In genomic region chr7:28682811-28683210, GRCh38 we compare ENCODE assay signal across 24 cellular contexts.
DNase-seq lines count a peak whose midpoint lies in the region; ATAC-seq and TF ChIP-seq lines count a peak whose summit lies in the region.
"Had no signal": no experiment of that assay in that cellular context is flagged by ENCODE, and none has a peak within 500 bp of the region (broad histone marks: within the 10 kb centered on the region; RNA-seq: fewer than 3 reads in every experiment).

No MANE protein-coding gene starts in this region.

- H3K36me3 ChIP-seq in left ventricle myocardium inferior (no peaks in the 10 kb centered on the region), neural progenitor cell (no peaks in the 10 kb centered on the region)
- H3K36me3 ChIP-seq: Peyer's patch had no signal

- H3K4me1 Mint-ChIP-seq in neural progenitor cell = peaks cover 11% of the 10 kb centered on the region
- H3K4me1 Mint-ChIP-seq in type B pancreatic cell (ENCODE audit: unreplicated experiment) = peaks cover 37% of the 10 kb centered on the region
- no peaks in the 10 kb centered on the region for H3K4me1 Mint-ChIP-seq in activated naive CD4-positive, alpha-beta T cell treated with anti-CD3 and anti-CD28 coated beads, Interleukin-2, amount 10 ng/mL, durations not matched to agents 7 days and 5 days

- H3K27ac Mint-ChIP-seq in neural progenitor cell = peak overlapping the region; percentile 22
- H3K27ac Mint-ChIP-seq in type B pancreatic cell = no peak overlapping the region
- no peak overlapping the region for H3K27ac Mint-ChIP-seq in activated naive CD4-positive, alpha-beta T cell treated with anti-CD3 and anti-CD28 coated beads, Interleukin-2, amount 10 ng/mL, durations not matched to agents 7 days and 5 days
- H3K27ac Mint-ChIP-seq: B cell; CD8-positive, alpha-beta memory T cell had no signal

- H3K4me3 Mint-ChIP-seq in neural progenitor cell (no peak overlapping the region), type B pancreatic cell (peak overlapping the region; percentile 26)
- no peak overlapping the region for H3K4me3 Mint-ChIP-seq in activated naive CD4-positive, alpha-beta T cell treated with anti-CD3 and anti-CD28 coated beads, Interleukin-2, amount 10 ng/mL, durations not matched to agents 7 days and 5 days
- H3K4me3 Mint-ChIP-seq: H9 had no signal

- ATAC-seq in left ventricle myocardium superior = peak; percentile 4
- ATAC-seq: HepG2, SK-N-SH treated with all-trans-retinoic acid at 6 μM for 48 hours had no signal

- H4K20me1 ChIP-seq in neural progenitor cell (ENCODE audit: low read depth) = no peaks in the 10 kb centered on the region

- no peaks in the 10 kb centered on the region for H3K27me3 ChIP-seq in left ventricle myocardium inferior (ENCODE audit: low read depth)
- H3K27me3 ChIP-seq in neural progenitor cell = no peaks in the 10 kb centered on the region
- H3K27me3 ChIP-seq: Peyer's patch had no signal

- H3K4me3 ChIP-seq in left ventricle myocardium inferior = no peak overlapping the region
- no peak overlapping the region for H3K4me3 ChIP-seq in neural progenitor cell
- H3K4me3 ChIP-seq: GM23248, Peyer's patch had no signal

- CTCF ChIA-PET in activated naive CD4-positive, alpha-beta T cell treated with anti-CD3 and anti-CD28 coated beads, Interleukin-2, amount 10 ng/mL, durations not matched to agents 7 days and 5 days (lab: Charles Lee) = no interaction called here

- no peak overlapping the region for H3K9ac ChIP-seq in neural progenitor cell
- H3K9ac ChIP-seq: GM23248 had no signal

- H3K9me3 Mint-ChIP-seq in neural progenitor cell (no peaks in the 10 kb centered on the region), type B pancreatic cell (no peaks in the 10 kb centered on the region)
- no peaks in the 10 kb centered on the region for H3K9me3 Mint-ChIP-seq in activated naive CD4-positive, alpha-beta T cell treated with anti-CD3 and anti-CD28 coated beads, Interleukin-2, amount 10 ng/mL, durations not matched to agents 7 days and 5 days
- H3K9me3 Mint-ChIP-seq: CD8-positive, alpha-beta memory T cell; H9 had no signal

- TF ChIP-seq CTCF in left ventricle myocardium inferior (IDR thresholded peaks at IDR 0.05; ENCODE audit: borderline replicate concordance) (no peak), neural progenitor cell (IDR thresholded peaks at IDR 0.05) (no peak), type B pancreatic cell (conservative IDR thresholded peaks at IDR 0.05) (no peak)

- intact Hi-C loops in left ventricle myocardium inferior (cut with micrococcal nuclease) (no loop called here), cardiac septum (cut with DNase I) (no loop called here), left ventricle myocardium superior (cut with micrococcal nuclease) (no loop called here)

- H3K27ac ChIP-seq in left ventricle myocardium inferior (replicated peaks) (no peak overlapping the region), neural progenitor cell (no peak overlapping the region)
- H3K27ac ChIP-seq: C4-2B, GM23248, Peyer's patch had no signal

- H3F3A ChIP-seq in neural progenitor cell (ENCODE audit: low read depth) = peaks cover 26% of the 10 kb centered on the region

- no peak overlapping the region for H3K4me2 ChIP-seq in neural progenitor cell

- H3K9me3 ChIP-seq in left ventricle myocardium inferior (replicated peaks) (no peaks in the 10 kb centered on the region), neural progenitor cell (ENCODE audit: low read depth) (no peaks in the 10 kb centered on the region)
- H3K9me3 ChIP-seq: Peyer's patch had no signal

- H3K4me1 ChIP-seq in left ventricle myocardium inferior (peaks cover 28% of the 10 kb centered on the region), neural progenitor cell (peaks cover 34% of the 10 kb centered on the region)
- H3K4me1 ChIP-seq: Peyer's patch had no signal

- H3K36me3 Mint-ChIP-seq in neural progenitor cell (no peaks in the 10 kb centered on the region), type B pancreatic cell (no peaks in the 10 kb centered on the region)
- H3K36me3 Mint-ChIP-seq in activated naive CD4-positive, alpha-beta T cell treated with anti-CD3 and anti-CD28 coated beads, Interleukin-2, amount 10 ng/mL, durations not matched to agents 7 days and 5 days = no peaks in the 10 kb centered on the region
- H3K36me3 Mint-ChIP-seq: CD8-positive, alpha-beta memory T cell had no signal

- H3K79me2 ChIP-seq in neural progenitor cell (ENCODE audit: low read depth) = no peaks in the 10 kb centered on the region

- peak overlapping the region; percentile 65 for H2AFZ ChIP-seq in neural progenitor cell (replicated peaks)
- H2AFZ ChIP-seq: GM23248 had no signal

- H3K27me3 Mint-ChIP-seq in neural progenitor cell (ENCODE audit: insufficient read depth, low read depth) (peaks cover 2% of the 10 kb centered on the region), type B pancreatic cell (peaks cover 10% of the 10 kb centered on the region)
- peaks cover 19% of the 10 kb centered on the region for H3K27me3 Mint-ChIP-seq in activated naive CD4-positive, alpha-beta T cell treated with anti-CD3 and anti-CD28 coated beads, Interleukin-2, amount 10 ng/mL, durations not matched to agents 7 days and 5 days

- DNase-seq in left ventricle myocardium inferior (peak; percentile 32), cardiac septum (ENCODE audit: low spot score) (no peak), left ventricle myocardium superior (peak; percentile 47), neural progenitor cell (ENCODE audit: low spot score) (no peak), type B pancreatic cell (ENCODE audit: extremely low spot score, unreplicated experiment) (no peak), MV-4-11 (lab: John Stamatoyannopoulos, UW) (no peak), activated gamma-delta T cell treated with Interleukin-2 at 50 U/mL for 16 hours (no peak)
- no peak for DNase-seq in activated naive CD4-positive, alpha-beta T cell treated with anti-CD3 and anti-CD28 coated beads, Interleukin-2, amount 10 ng/mL, durations not matched to agents 7 days and 5 days
- DNase-seq: CD8-positive, alpha-beta memory T cell; DMS79 treated with DMSO at 0.1 percent for 48 hours; GF-D8; GM23248; H9; Karpas-422; NCI-H1105 treated with DMSO at 0.1 percent for 48 hours; NCI-H2029; NCI-H2227 treated with DMSO at 0.1 percent for 48 hours; NCI-H526 treated with DMSO at 0.1 percent for 48 hours; OCI-M1; Peyer's patch had no signal

Comparison
In these comparisons a context has a peak if more than half of its experiments do, and no peak if none do; other contexts are left out.
1. DNase-seq: peak in left ventricle myocardium inferior (single experiment) and left ventricle myocardium superior (single experiment); none in cardiac septum (single experiment), neural progenitor cell (single experiment), type B pancreatic cell (single experiment), activated naive CD4-positive, alpha-beta T cell treated with anti-CD3 and anti-CD28 coated beads, Interleukin-2, amount 10 ng/mL, durations not matched to agents 7 days and 5 days (single experiment), MV-4-11 (single experiment) and activated gamma-delta T cell treated with Interleukin-2 at 50 U/mL for 16 hours (single experiment).